Comparison of ENCODE assay signal across 8 cellular contexts in genomic region chr19:45442927-45443461, GRCh38. TPM values are rescaled to one million over a fixed set of nuclear protein-coding genes. Genes with fewer than 3 reads are reported as not detected.
DNase-seq lines count a peak whose midpoint lies in the region; ATAC-seq and TF ChIP-seq lines count a peak whose summit lies in the region.

No MANE protein-coding gene starts in this region.

- H3K36me3 ChIP-seq in neuronal stem cell (replicated peaks in 1 of 2; ENCODE audit: control insufficient read depth in 2 of 2, insufficient read depth in 2 of 2, low read length in 2 of 2), result no peaks in the 10 kb centered on the region

- peak overlapping the region; percentile 71 for H3K9ac ChIP-seq in neuronal stem cell (ENCODE audit: low read depth, low read length, poor library complexity)

- H2AFZ ChIP-seq in neuronal stem cell (ENCODE audit: low read length), result peak overlapping the region; percentile 84

- peak overlapping the region; percentile 4 for H2AK5ac ChIP-seq in neuronal stem cell (ENCODE audit: low read depth, low read length)

- H3K4me1 ChIP-seq in neuronal stem cell (ENCODE audit: control insufficient read depth in 2 of 2, insufficient read depth in 1 of 2, low read depth in 1 of 2, low read length in 2 of 2), result peaks cover 14 to 24% of the 10 kb centered on the region in 2 donors

- H3K18ac ChIP-seq in neuronal stem cell (ENCODE audit: low read length), result peak overlapping the region; percentile 27

- DNase-seq in COLO668 (lab: John Stamatoyannopoulos, UW; ENCODE audit: unreplicated experiment) (peak; percentile 18), Kasumi-1 (lab: John Stamatoyannopoulos, UW) (peak; percentile 54 to 60), fibroblast of pulmonary artery (ENCODE audit: low read depth) (peak; percentile 56), neuronal stem cell (ENCODE audit: low spot score) (no peak), NCI-H2196 (lab: John Stamatoyannopoulos, UW; ENCODE audit: unreplicated experiment) (no peak)
- DNase-seq in activated CD4-positive, alpha-beta T cell treated with anti-CD3 and anti-CD28 coated beads, Interleukin-2, amount 50 U/mL, for 1 hour, result peak; percentile 39

- TF ChIP-seq CTCF in fibroblast of pulmonary artery (IDR thresholded peaks at IDR 0.05; ENCODE audit: low read length, missing control alignments), result no peak

- no peak overlapping the region for H2BK120ac ChIP-seq in neuronal stem cell (ENCODE audit: low read depth, low read length)

- no peak overlapping the region for H3K23ac ChIP-seq in neuronal stem cell (ENCODE audit: low read depth, low read length, poor library complexity)

- H3K14ac ChIP-seq in neuronal stem cell (ENCODE audit: low read length), result no peak overlapping the region

- ATAC-seq in GM18517 (IDR thresholded peaks at IDR 0.05; ENCODE audit: unreplicated experiment) (no peak), GM19455 (IDR thresholded peaks at IDR 0.05; ENCODE audit: unreplicated experiment) (no peak)

- no peak overlapping the region for H4K91ac ChIP-seq in neuronal stem cell (ENCODE audit: low read depth, low read length, poor library complexity)

- no peak overlapping the region for H2BK12ac ChIP-seq in neuronal stem cell (ENCODE audit: low read length)

- H3K4ac ChIP-seq in neuronal stem cell (ENCODE audit: low read length), result no peak overlapping the region

- no peaks in the 10 kb centered on the region for H3K27me3 ChIP-seq in neuronal stem cell (ENCODE audit: control insufficient read depth in 3 of 3, insufficient read depth in 3 of 3, low read depth in 1 of 3, low read length in 3 of 3)

- no peak overlapping the region for H2BK15ac ChIP-seq in neuronal stem cell (ENCODE audit: low read length)

- H3K4me3 ChIP-seq in fibroblast of pulmonary artery (replicated peaks; ENCODE audit: low read depth, low read length) (peak overlapping the region; percentile 47), neuronal stem cell (ENCODE audit: low read length in 2 of 2) (peak overlapping the region; percentile 65 to 72)

- H3K79me1 ChIP-seq in neuronal stem cell (ENCODE audit: low read depth, low read length), result no peaks in the 10 kb centered on the region

- peak overlapping the region; percentile 79 for H2BK5ac ChIP-seq in neuronal stem cell (ENCODE audit: low read length)

- no CpG with 5 or more reads among the region's 14 CpGs for WGBS in neuronal stem cell (ENCODE audit: extremely low coverage in 2 of 2, insufficient read length in 2 of 2, insufficient replicate concordance in 1 of 2), 2 donors

- H3K27ac ChIP-seq in neuronal stem cell (replicated peaks; ENCODE audit: low read length), result peak overlapping the region; percentile 11

- peak overlapping the region; percentile 92 for H3K4me2 ChIP-seq in neuronal stem cell (ENCODE audit: insufficient read depth, low read length, poor library complexity, severe bottlenecking)

- H3K9me3 ChIP-seq in neuronal stem cell (replicated peaks in 1 of 2; ENCODE audit: control insufficient read depth in 2 of 2, insufficient read depth in 1 of 2, low read depth in 1 of 2, low read length in 2 of 2), result no peaks in the 10 kb centered on the region

- H4K8ac ChIP-seq in neuronal stem cell (ENCODE audit: low read depth, low read length), result no peak overlapping the region

RNA-seq across cellular contexts. Expression of gene ERCC1, which starts 19.3 kb away (rescaled TPM):
- polyA plus RNA-seq in neuronal stem cell (2013, experiment 1 of 2), result 90.0 TPM
- 87.6 TPM for polyA plus RNA-seq in neuronal stem cell (2013, experiment 2 of 2)

RNA-seq across cellular contexts. Expression of gene FOSB, which starts 24.8 kb away (rescaled TPM):
- 8.5 TPM for polyA plus RNA-seq in neuronal stem cell (2013, experiment 1 of 2)
- polyA plus RNA-seq in neuronal stem cell (2013, experiment 2 of 2), result 8.7 TPM

RNA-seq across cellular contexts. Expression of gene POLR1G, which starts 36.5 kb away (rescaled TPM):
- 6.4 TPM for polyA plus RNA-seq in neuronal stem cell (2013, experiment 1 of 2)
- polyA plus RNA-seq in neuronal stem cell (2013, experiment 2 of 2), result 6.4 TPM

RNA-seq across cellular contexts. Expression of gene PPP1R13L, which starts 38.1 kb away (rescaled TPM):
- 11.0 TPM for polyA plus RNA-seq in neuronal stem cell (2013, experiment 1 of 2)
- polyA plus RNA-seq in neuronal stem cell (2013, experiment 2 of 2), result 9.8 TPM

RNA-seq across cellular contexts. Expression of gene RTN2, which starts 53.9 kb away (rescaled TPM):
- polyA plus RNA-seq in neuronal stem cell (2013, experiment 1 of 2), result 9.5 TPM
- 10.0 TPM for polyA plus RNA-seq in neuronal stem cell (2013, experiment 2 of 2)

Comparison
In these comparisons a context has a peak if more than half of its experiments do, and no peak if none do; other contexts are left out.
1. DNase-seq: peak in COLO668 (single experiment), Kasumi-1 (2 of 2), activated CD4-positive, alpha-beta T cell treated with anti-CD3 and anti-CD28 coated beads, Interleukin-2, amount 50 U/mL, for 1 hour (single experiment) and fibroblast of pulmonary artery (single experiment); none in neuronal stem cell (single experiment) and NCI-H2196 (single experiment).